12 cellular contexts compared by ENCODE assay signal in the genomic region with DNA sequence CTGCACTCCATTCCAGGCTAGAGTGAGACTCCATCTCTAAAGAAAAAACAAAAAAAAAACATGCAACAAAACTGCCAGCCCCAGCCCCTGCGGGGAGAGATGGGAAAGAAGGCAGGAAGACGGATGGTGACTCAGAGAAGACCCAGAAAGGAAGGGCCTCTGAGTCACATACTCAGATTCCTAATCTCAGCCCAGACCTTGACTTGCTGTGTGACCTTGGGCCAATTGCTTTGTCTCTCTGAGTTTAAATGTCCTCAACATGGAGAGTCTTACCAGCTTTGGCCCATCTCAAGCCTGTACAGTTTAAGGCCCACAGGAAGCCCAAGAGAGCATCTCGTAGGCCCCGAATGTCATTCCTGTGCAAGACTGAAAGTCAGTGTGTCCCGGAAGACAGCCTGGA.
DNase-seq lines count a peak whose midpoint lies in the region; ATAC-seq and TF ChIP-seq lines count a peak whose summit lies in the region.
"Had no signal": no experiment of that assay in that cellular context is flagged by ENCODE, and none has a peak within 500 bp of the region (broad histone marks: within the 10 kb centered on the region; RNA-seq: fewer than 3 reads in every experiment).

No MANE protein-coding gene starts in this region.

- peaks cover 11 to 13% of the 10 kb centered on the region in 2 experiments for H3K4me1 ChIP-seq in trophoblast cell (ENCODE audit: control insufficient read depth in 1 of 2, insufficient read depth in 2 of 2, low read length in 2 of 2)
- H3K4me1 ChIP-seq: prostate gland had no signal

- H2BK120ac ChIP-seq in trophoblast cell (ENCODE audit: insufficient read depth, low read length, poor library complexity): no peak overlapping the region

- no peak overlapping the region for H4K8ac ChIP-seq in trophoblast cell (ENCODE audit: low read depth, low read length)

- H3K9ac ChIP-seq in trophoblast cell (ENCODE audit: low read length): no peak overlapping the region

- H3K27me3 ChIP-seq in brain microvascular endothelial cell (replicated peaks): no peaks in the 10 kb centered on the region
- no peaks in the 10 kb centered on the region for H3K27me3 ChIP-seq in trophoblast cell (ENCODE audit: insufficient read depth, low read length)

- peak; percentile 17 for DNase-seq in activated CD4-positive, alpha-beta T cell treated with anti-CD3 and anti-CD28 coated beads for 48 hours
- DNase-seq in activated CD4-positive, alpha-beta T cell treated with anti-CD3 and anti-CD28 coated beads for 1 hour: no peak
- DNase-seq in NB4 (ENCODE audit: low read depth): peak; percentile 21
- DNase-seq in brain microvascular endothelial cell: peak; percentile 73
- DNase-seq in trophoblast cell: peak in 1 of 2 donors; percentile 24
- no peak for DNase-seq in NCI-H446 treated with DMSO at 0.1 percent for 48 hours (lab: John Stamatoyannopoulos, UW)
- DNase-seq: effector memory CD4-positive, alpha-beta T cell; left colon; NCI-H2081 had no signal

- H3K23ac ChIP-seq in trophoblast cell (ENCODE audit: low read length): no peak overlapping the region

- no peaks in the 10 kb centered on the region for H3K36me3 ChIP-seq in brain microvascular endothelial cell (replicated peaks)
- H3K36me3 ChIP-seq in trophoblast cell (ENCODE audit: control insufficient read depth in 1 of 2, insufficient read depth in 2 of 2, low read length in 2 of 2): no peaks in the 10 kb centered on the region
- H3K36me3 ChIP-seq: prostate gland had no signal

- peak overlapping the region; percentile 53 for H2AK5ac ChIP-seq in trophoblast cell (ENCODE audit: low read length)

- H2BK5ac ChIP-seq in trophoblast cell (ENCODE audit: low read depth, low read length, poor library complexity): no peak overlapping the region

- H3K18ac ChIP-seq in trophoblast cell (ENCODE audit: low read length): no peak overlapping the region

- WGBS in trophoblast cell (ENCODE audit: extremely low coverage, insufficient coverage, insufficient read length): no CpG with 5 or more reads among the region's 5 CpGs

- no peak overlapping the region for H4K12ac ChIP-seq in trophoblast cell (ENCODE audit: low read depth, low read length)

- no peak overlapping the region for H3K4ac ChIP-seq in trophoblast cell (ENCODE audit: low read depth, low read length)

- no peaks in the 10 kb centered on the region for H3K79me2 ChIP-seq in trophoblast cell (ENCODE audit: control insufficient read depth, insufficient read depth, low read length, poor library complexity)

- H4K91ac ChIP-seq in trophoblast cell (ENCODE audit: low read depth, low read length): no peak overlapping the region

- no peak overlapping the region for H3K4me3 ChIP-seq in NB4 (ENCODE audit: low read depth, low read length)
- no peak overlapping the region for H3K4me3 ChIP-seq in brain microvascular endothelial cell (ENCODE audit: low read depth, low read length)
- no peak overlapping the region for H3K4me3 ChIP-seq in trophoblast cell (ENCODE audit: low read depth, low read length)
- H3K4me3 ChIP-seq: prostate gland had no signal

- H2BK12ac ChIP-seq in trophoblast cell (ENCODE audit: low read length): peak overlapping the region; percentile 37

- H2AFZ ChIP-seq in trophoblast cell (ENCODE audit: insufficient read depth, low read length, poor library complexity): no peak overlapping the region

- H3K4me2 ChIP-seq in trophoblast cell (ENCODE audit: low read length): no peak overlapping the region

- H3K9me3 ChIP-seq in trophoblast cell (ENCODE audit: insufficient read depth, low read depth, low read length): peaks cover 3% of the 10 kb centered on the region
- H3K9me3 ChIP-seq: prostate gland had no signal

- H3K27ac ChIP-seq in brain microvascular endothelial cell: no peak overlapping the region
- no peak overlapping the region for H3K27ac ChIP-seq in trophoblast cell (ENCODE audit: low read depth, low read length)
- H3K27ac ChIP-seq: prostate gland had no signal

- H3K14ac ChIP-seq in trophoblast cell (ENCODE audit: low read length): no peak overlapping the region

- in situ Hi-C loops in brain microvascular endothelial cell (cut with HindIII; ENCODE audit: low pct_ligation_motif_present, low sequenced_read_pairs): no loop called here

- TF ChIP-seq POLR2A in NB4 (IDR thresholded peaks at IDR 0.05; ENCODE audit: extremely low read depth, insufficient read length): no peak

- ATAC-seq in HG03039 (IDR thresholded peaks at IDR 0.05; ENCODE audit: unreplicated experiment) (no peak), HG03095 (IDR thresholded peaks at IDR 0.05; ENCODE audit: unreplicated experiment) (no peak)

- TF ChIP-seq CTCF in NB4 (IDR thresholded peaks at IDR 0.05; ENCODE audit: low read depth, low read length): no peak
- TF ChIP-seq CTCF in brain microvascular endothelial cell (IDR thresholded peaks at IDR 0.05; ENCODE audit: low read depth, low read length, missing control alignments): no peak

- H3K79me1 ChIP-seq in trophoblast cell (ENCODE audit: low read length): no peaks in the 10 kb centered on the region

Comparison
In these comparisons a context has a peak if more than half of its experiments do, and no peak if none do; other contexts are left out.
1. DNase-seq: peak in activated CD4-positive, alpha-beta T cell treated with anti-CD3 and anti-CD28 coated beads for 48 hours (single experiment), NB4 (single experiment) and brain microvascular endothelial cell (single experiment); none in activated CD4-positive, alpha-beta T cell treated with anti-CD3 and anti-CD28 coated beads for 1 hour (single experiment) and NCI-H446 treated with DMSO at 0.1 percent for 48 hours (single experiment).